ENCODE assay signal across 1 cellular context in the genomic region with DNA sequence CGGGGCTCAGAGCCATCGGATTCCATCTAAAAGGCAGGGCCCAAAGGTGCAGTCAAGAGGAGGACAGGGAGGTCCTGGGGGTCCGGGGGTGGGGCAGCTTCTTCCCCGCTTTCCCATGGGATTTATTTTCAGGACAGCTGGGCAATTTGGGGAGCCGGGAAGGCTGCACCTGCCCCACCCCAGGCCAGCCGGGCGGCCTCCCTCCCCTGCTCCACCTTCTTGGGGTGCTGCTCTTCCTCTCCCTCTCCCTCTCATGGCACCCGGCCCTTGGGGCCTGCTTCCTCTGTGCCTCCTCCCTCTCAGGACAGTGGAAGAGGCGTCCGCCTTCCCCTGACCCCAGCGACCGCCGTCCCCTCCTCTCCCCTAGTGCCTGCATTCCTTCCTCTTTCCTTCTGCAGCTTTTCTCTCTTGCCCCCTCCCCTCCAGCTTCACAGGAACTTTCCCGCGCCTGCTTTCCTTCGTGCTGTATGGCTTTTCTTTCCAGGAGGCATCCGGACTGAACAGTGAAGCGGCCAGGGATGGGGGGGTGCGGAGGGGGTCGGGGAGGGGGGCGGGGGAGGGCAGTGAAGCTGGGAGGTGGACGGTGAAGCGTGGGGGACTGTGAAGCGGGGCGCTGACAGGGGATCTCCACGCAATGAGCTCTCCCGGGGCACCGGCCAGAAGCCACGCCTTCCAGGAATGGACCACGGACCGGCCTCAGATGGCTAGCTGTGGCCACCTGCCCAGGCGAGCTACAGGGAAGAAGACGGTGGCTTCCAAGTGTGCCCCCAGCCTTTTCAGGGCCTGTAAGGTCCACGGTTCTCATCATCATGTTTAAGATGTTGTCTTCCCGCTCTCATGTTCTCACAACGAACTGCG.
TF ChIP-seq lines count a peak whose summit lies in the region.

No MANE protein-coding gene starts in this region.

TF ChIP-seq in HEK293T, 16 proteins besides CTCF, POLR2A, EP300 and RAD21:
- TF ChIP-seq L3MBTL2 (conservative IDR thresholded peaks at IDR 0.05) (no peak), ELF4 (IDR thresholded peaks at IDR 0.05) (no peak), FOXA1 (IDR thresholded peaks at IDR 0.05) (no peak), LEF1 (IDR thresholded peaks at IDR 0.05; ENCODE audit: borderline replicate concordance) (no peak), BHLHE40 (IDR thresholded peaks at IDR 0.05; ENCODE audit: borderline replicate concordance) (no peak), TARDBP (IDR thresholded peaks at IDR 0.05) (no peak), CTBP1 (IDR thresholded peaks at IDR 0.05; ENCODE audit: borderline replicate concordance) (no peak), FOXK2 (IDR thresholded peaks at IDR 0.05) (no peak), FOXM1 (IDR thresholded peaks at IDR 0.05; ENCODE audit: borderline replicate concordance) (no peak), HDGF (IDR thresholded peaks at IDR 0.05; ENCODE audit: borderline replicate concordance) (no peak), SUZ12 (IDR thresholded peaks at IDR 0.05) (no peak), SP1 (IDR thresholded peaks at IDR 0.05) (no peak), NFRKB (IDR thresholded peaks at IDR 0.05) (no peak), ZNF384 (IDR thresholded peaks at IDR 0.05) (no peak), ARNT (IDR thresholded peaks at IDR 0.05) (no peak)
- TF ChIP-seq, protein P1, sequence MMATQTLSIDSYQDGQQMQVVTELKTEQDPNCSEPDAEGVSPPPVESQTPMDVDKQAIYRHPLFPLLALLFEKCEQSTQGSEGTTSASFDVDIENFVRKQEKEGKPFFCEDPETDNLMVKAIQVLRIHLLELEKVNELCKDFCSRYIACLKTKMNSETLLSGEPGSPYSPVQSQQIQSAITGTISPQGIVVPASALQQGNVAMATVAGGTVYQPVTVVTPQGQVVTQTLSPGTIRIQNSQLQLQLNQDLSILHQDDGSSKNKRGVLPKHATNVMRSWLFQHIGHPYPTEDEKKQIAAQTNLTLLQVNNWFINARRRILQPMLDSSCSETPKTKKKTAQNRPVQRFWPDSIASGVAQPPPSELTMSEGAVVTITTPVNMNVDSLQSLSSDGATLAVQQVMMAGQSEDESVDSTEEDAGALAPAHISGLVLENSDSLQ (IDR thresholded peaks at IDR 0.05) = no peak
TF ChIP-seq in HEK293T: peak in this region for 0.
